In genomic region chr12:48336564-48336963, GRCh38 we compare ENCODE assay signal across 11 cellular contexts. TPM values are rescaled to one million over a fixed set of nuclear protein-coding genes. Genes with fewer than 3 reads are reported as not detected.
DNase-seq lines count a peak whose midpoint lies in the region; ATAC-seq, FAIRE-seq and TF ChIP-seq lines count a peak whose summit lies in the region.
"Had no signal": no experiment of that assay in that cellular context is flagged by ENCODE, and none has a peak within 500 bp of the region (broad histone marks: within the 10 kb centered on the region; RNA-seq: fewer than 3 reads in every experiment).

No MANE protein-coding gene starts in this region.

- H3K27ac Mint-ChIP-seq in HFFc6 (no peak overlapping the region), WTC11 (no peak overlapping the region)
- H3K27ac Mint-ChIP-seq: activated B cell treated with CpG ODN at 0.5 μM for 24 hours had no signal

- peak; percentile 83 for ATAC-seq in WTC11

- no peaks in the 10 kb centered on the region for H3K4me1 Mint-ChIP-seq in HFFc6 (ENCODE audit: low read depth)
- H3K4me1 Mint-ChIP-seq in WTC11: peaks cover 6% of the 10 kb centered on the region; the same call in 1 of the 2 replicates

- H3K4me3 Mint-ChIP-seq in HFFc6 (no peak overlapping the region), WTC11 (no peak overlapping the region)
- H3K4me3 Mint-ChIP-seq: activated B cell treated with CpG ODN at 0.5 μM for 24 hours had no signal

- H3K9ac ChIP-seq in keratinocyte (ENCODE audit: control insufficient read depth, extremely low read depth, insufficient read depth, low read length): no peak overlapping the region

- H3K36me3 Mint-ChIP-seq in HFFc6 (ENCODE audit: low read depth) (no peaks in the 10 kb centered on the region), WTC11 (peaks cover 4% of the 10 kb centered on the region)

- 65 to 75% (median 68%) methylated on average over 2 to 4 of the region's 4 CpGs for WGBS in adrenal gland, 4 donors

- peak; percentile 37; the same call in 1 of the 2 replicates for TF ChIP-seq CTCF in HFFc6 (IDR thresholded peaks at IDR 0.05)
- TF ChIP-seq CTCF in WTC11 (IDR thresholded peaks at IDR 0.05): no peak
- TF ChIP-seq CTCF in keratinocyte (optimal IDR thresholded peaks at IDR 0.05 in 1 of 3, IDR thresholded peaks at IDR 0.05 in 1 of 3, conservative IDR thresholded peaks at IDR 0.05 in 1 of 3; ENCODE audit: extremely low read depth in 1 of 3, insufficient read depth in 2 of 3, low read length in 3 of 3): peak; percentile 14 to 50 (median 23)
- TF ChIP-seq CTCF in adrenal gland (IDR thresholded peaks at IDR 0.05): peak in 2 of 6 experiments; percentile 3 to 20
- TF ChIP-seq CTCF in GM13976 (IDR thresholded peaks at IDR 0.05; ENCODE audit: borderline replicate concordance, control extremely low read depth, extremely low read depth, insufficient read depth, missing control alignments): no peak

- POLR2A ChIA-PET in WTC11 (lab: Charles Lee): no interaction called here

- dilution Hi-C loops in keratinocyte (cut with MboI; ENCODE audit: extremely low pct_ligation_motif_present, low sequenced_read_pairs): no loop called here

- in situ Hi-C loops in GM13976 (cut with MboI; ENCODE audit: low sequenced_read_pairs, unreplicated experiment): no loop called here

- H3K79me2 ChIP-seq in keratinocyte (ENCODE audit: control insufficient read depth, insufficient read depth, low read length): no peaks in the 10 kb centered on the region

- H3K4me3 ChIP-seq in keratinocyte (ENCODE audit: control insufficient read depth in 2 of 3, extremely low read depth in 1 of 3, insufficient read depth in 2 of 3, low read depth in 1 of 3, low read length in 3 of 3): no peak overlapping the region
- no peak overlapping the region for H3K4me3 ChIP-seq in adrenal gland

- FAIRE-seq in keratinocyte (lab: Jason Lieb, UNC): no peak
- FAIRE-seq: endometrium had no signal

- H3K36me3 ChIP-seq in keratinocyte (ENCODE audit: control insufficient read depth in 2 of 2, extremely low read depth in 1 of 2, insufficient read depth in 2 of 2, low read length in 2 of 2): no peaks in the 10 kb centered on the region
- no peaks in the 10 kb centered on the region for H3K36me3 ChIP-seq in adrenal gland (replicated peaks in 1 of 2)

- CTCF ChIA-PET in WTC11 (lab: Charles Lee): interaction anchor here (1.7 kb wide), 1 partner anchor 281 kb away, joined by 6 read pairs; no protein-coding TSS in a partner anchor

- H3K27me3 Mint-ChIP-seq in HFFc6 (ENCODE audit: insufficient read depth): peaks cover 3% of the 10 kb centered on the region
- no peaks in the 10 kb centered on the region for H3K27me3 Mint-ChIP-seq in WTC11 (ENCODE audit: low read depth)
- H3K27me3 Mint-ChIP-seq: activated B cell treated with CpG ODN at 0.5 μM for 24 hours had no signal

- H3K4me2 ChIP-seq in keratinocyte (ENCODE audit: control insufficient read depth, extremely low read depth, insufficient read depth, low read depth, low read length): no peak overlapping the region

- intact Hi-C loops in adrenal gland (cut with DNase I): no loop called here

- H3K27ac ChIP-seq in keratinocyte (ENCODE audit: control insufficient read depth, insufficient read depth, low read length) (no peak overlapping the region), adrenal gland (peak overlapping the region in 1 of 5 donors; percentile 17)

- H3K4me1 ChIP-seq in keratinocyte (ENCODE audit: control insufficient read depth, extremely low read depth, insufficient read depth, low read length): no peaks in the 10 kb centered on the region
- peaks cover 0 to 7% of the 10 kb centered on the region in 2 donors for H3K4me1 ChIP-seq in adrenal gland (replicated peaks in 1 of 2)

- H2AFZ ChIP-seq in keratinocyte (ENCODE audit: control insufficient read depth, low read length): no peak overlapping the region

- no peaks in the 10 kb centered on the region for H3K9me1 ChIP-seq in keratinocyte (ENCODE audit: control insufficient read depth, extremely low read depth, insufficient read depth, low read length)

- H3K27me3 ChIP-seq in keratinocyte (ENCODE audit: control insufficient read depth, extremely low read depth, insufficient read depth, low read length): no peaks in the 10 kb centered on the region
- no peaks in the 10 kb centered on the region for H3K27me3 ChIP-seq in adrenal gland

- DNase-seq in DMS53 treated with DMSO at 0.1 percent for 48 hours (lab: John Stamatoyannopoulos, UW; ENCODE audit: unreplicated experiment): peak; percentile 32
- DNase-seq in HFFc6: no peak
- peak; percentile 35 for DNase-seq in WTC11 (ENCODE audit: low spot score)
- no peak for DNase-seq in keratinocyte (ENCODE audit: low read depth, low spot score)
- no peak for DNase-seq in adrenal gland
- no peak for DNase-seq in NCI-H345 (lab: John Stamatoyannopoulos, UW)
- no peak for DNase-seq in GM13976 (ENCODE audit: low spot score)
- no peak for DNase-seq in stimulated activated CD4-positive, alpha-beta T cell treated with anti-CD3 and anti-CD28 coated beads, Interleukin-4, amount 100 ng/mL, for 1 hour
- DNase-seq: activated B cell treated with CpG ODN at 0.5 μM for 24 hours, NCI-H446 treated with DMSO at 0.1 percent for 48 hours had no signal

- H3K9me3 Mint-ChIP-seq in HFFc6: no peaks in the 10 kb centered on the region
- peaks cover 22% of the 10 kb centered on the region for H3K9me3 Mint-ChIP-seq in WTC11
- H3K9me3 Mint-ChIP-seq: activated B cell treated with CpG ODN at 0.5 μM for 24 hours had no signal

- H3K9me3 ChIP-seq in keratinocyte (ENCODE audit: control insufficient read depth, low read depth, low read length) (no peaks in the 10 kb centered on the region), adrenal gland (replicated peaks in 1 of 3) (no peaks in the 10 kb centered on the region)

- no peaks in the 10 kb centered on the region for H4K20me1 ChIP-seq in keratinocyte (ENCODE audit: control insufficient read depth, extremely low read depth, insufficient read depth, low read length)

- no peak for TF ChIP-seq POLR2A in adrenal gland (IDR thresholded peaks at IDR 0.05)

TF ChIP-seq in WTC11, 78 proteins besides CTCF, POLR2A, EP300 and RAD21 (continues in another document):
- no peak for TF ChIP-seq FOXJ3 (CRISPR knock-in tag; IDR thresholded peaks at IDR 0.05; ENCODE audit: borderline replicate concordance)
- no peak for TF ChIP-seq E2F5 (CRISPR knock-in tag; IDR thresholded peaks at IDR 0.05)
- TF ChIP-seq ZNF219 (CRISPR knock-in tag; IDR thresholded peaks at IDR 0.05; ENCODE audit: borderline replicate concordance): no peak
- no peak for TF ChIP-seq USF1 (CRISPR knock-in tag; IDR thresholded peaks at IDR 0.05)
- no peak for TF ChIP-seq NR1H2 (CRISPR knock-in tag; IDR thresholded peaks at IDR 0.05)
- TF ChIP-seq AFF4 (CRISPR knock-in tag; IDR thresholded peaks at IDR 0.05; ENCODE audit: borderline replicate concordance): no peak
- TF ChIP-seq SMAD3 (CRISPR knock-in tag; IDR thresholded peaks at IDR 0.05; ENCODE audit: borderline replicate concordance): no peak

RNA-seq across cellular contexts. Expression of gene ZNF641, which starts 14.2 kb away (rescaled TPM):
- total RNA-seq in HFFc6 (2021; fragmentation: NEBNext Ultra II Directional; extraction: Animal tissue kit (Norgen Biotek cat#: 25700)): 1 to 10 TPM; 4.2 to 6.4 (median 5.2) TPM
- total RNA-seq in WTC11 (2021): 6.9 to 8.3 TPM (median 7.8 TPM) in 3 replicates
- polyA plus RNA-seq in keratinocyte: 4.1 to 6.4 TPM (median 4.5 TPM) in 3 replicates
- 2.2 TPM for polyA plus RNA-seq in keratinocyte (2011; ENCODE audit: low read depth)
- polyA plus RNA-seq in keratinocyte (2011; cell fraction: cytosol; rRNA removed): 3.2 and 3.5 TPM in 2 replicates
- 8.4 and 9.6 TPM in 2 replicates for polyA plus RNA-seq in keratinocyte (2011; cell fraction: nucleus; rRNA removed)
- 1.5 and 4.1 TPM in 2 replicates for polyA plus RNA-seq in keratinocyte (2012; ENCODE audit: low replicate concordance)
- 4.1 to 8.1 TPM (median 7.9 TPM) in 3 replicates for polyA minus RNA-seq in keratinocyte
- 2.9 TPM for polyA minus RNA-seq in keratinocyte (2011; cell fraction: cytosol; rRNA and poly(A)+ RNA removed)
- polyA minus RNA-seq in keratinocyte (2011; cell fraction: nucleus; rRNA and poly(A)+ RNA removed): 3.5 and 4.3 TPM in 2 replicates
- 10 to 100 TPM; 32.5 to 65.2 (median 45.8) TPM for total RNA-seq in adrenal gland
- polyA plus RNA-seq in adrenal gland: 10 to 100 TPM; 17.4 to 41.5 (median 31.4) TPM

Comparison
In these comparisons a context has a peak if more than half of its experiments do, and no peak if none do; other contexts are left out.
1. DNase-seq: peak in DMS53 treated with DMSO at 0.1 percent for 48 hours (single experiment) and WTC11 (single experiment); none in HFFc6 (single experiment), keratinocyte (single experiment), adrenal gland (0 of 7), NCI-H345 (single experiment), GM13976 (single experiment) and stimulated activated CD4-positive, alpha-beta T cell treated with anti-CD3 and anti-CD28 coated beads, Interleukin-4, amount 100 ng/mL, for 1 hour (single experiment).
2. CTCF ChIP-seq: peak in HFFc6 (single experiment) and keratinocyte (3 of 3); none in WTC11 (single experiment) and GM13976 (single experiment).